Comparison of ENCODE assay signal across 8 cellular contexts in genomic region chr4:173509031-173510001, GRCh38. TPM values are rescaled to one million over a fixed set of nuclear protein-coding genes. Genes with fewer than 3 reads are reported as not detected.
A peak's percentile ranks its signal among the peaks of the same experiment; 100 is the strongest.
DNase-seq lines count a peak whose midpoint lies in the region; ATAC-seq and TF ChIP-seq lines count a peak whose summit lies in the region.

No MANE protein-coding gene starts in this region.

- no peaks in the 10 kb centered on the region for H3K4me1 ChIP-seq in NT2/D1 (ENCODE audit: insufficient read depth, insufficient read length)

- H3K36me3 Mint-ChIP-seq in activated naive CD4-positive, alpha-beta T cell treated with anti-CD3 and anti-CD28 coated beads, Interleukin-2, amount 10 ng/mL, durations not matched to agents 7 days and 5 days: peaks cover 16% of the 10 kb centered on the region
- H3K36me3 Mint-ChIP-seq in osteocyte (ENCODE audit: unreplicated experiment): peaks cover 2% of the 10 kb centered on the region

- H3K27me3 Mint-ChIP-seq in activated naive CD4-positive, alpha-beta T cell treated with anti-CD3 and anti-CD28 coated beads, Interleukin-2, amount 10 ng/mL, durations not matched to agents 7 days and 5 days: peaks cover 99% of the 10 kb centered on the region
- peaks cover 91% of the 10 kb centered on the region for H3K27me3 Mint-ChIP-seq in osteocyte (ENCODE audit: unreplicated experiment)

- peaks cover 95% of the 10 kb centered on the region for H3K27me3 ChIP-seq in NT2/D1 (ENCODE audit: insufficient read depth, insufficient read length)

- H3K4me3 ChIP-seq in NT2/D1 (ENCODE audit: insufficient read length, low read depth) (peak overlapping the region; percentile 47), fibroblast of mammary gland (ENCODE audit: control insufficient read depth, low read depth, low read length) (peak overlapping the region; percentile 54)

- TF ChIP-seq CTCF in fibroblast of mammary gland (conservative IDR thresholded peaks at IDR 0.05; ENCODE audit: control insufficient read depth, insufficient read depth, low read depth, low read length): no peak
- no peak for TF ChIP-seq CTCF in osteocyte (IDR thresholded peaks at IDR 0.05)

- H3K27ac Mint-ChIP-seq in activated naive CD4-positive, alpha-beta T cell treated with anti-CD3 and anti-CD28 coated beads, Interleukin-2, amount 10 ng/mL, durations not matched to agents 7 days and 5 days: peak overlapping the region; percentile 28
- peak overlapping the region; percentile 38 for H3K27ac Mint-ChIP-seq in osteocyte (ENCODE audit: unreplicated experiment)

- H3K36me3 ChIP-seq in NT2/D1 (ENCODE audit: insufficient read depth, insufficient read length, low read length): peaks cover 4% of the 10 kb centered on the region

- CTCF ChIA-PET in activated naive CD4-positive, alpha-beta T cell treated with anti-CD3 and anti-CD28 coated beads, Interleukin-2, amount 10 ng/mL, durations not matched to agents 7 days and 5 days (lab: Charles Lee): interaction anchor here (1.0 to 1.8 kb wide), 3 partner anchors 14 to 611 kb away, joined by 3 to 5 read pairs (median 3); no protein-coding TSS in a partner anchor

- peak overlapping the region; percentile 58 for H3K4me3 Mint-ChIP-seq in activated naive CD4-positive, alpha-beta T cell treated with anti-CD3 and anti-CD28 coated beads, Interleukin-2, amount 10 ng/mL, durations not matched to agents 7 days and 5 days
- H3K4me3 Mint-ChIP-seq in osteocyte (ENCODE audit: unreplicated experiment): peak overlapping the region; percentile 74

- H3K9me3 ChIP-seq in NT2/D1 (ENCODE audit: insufficient read depth, low read length): no peaks in the 10 kb centered on the region

- DNase-seq in activated naive CD4-positive, alpha-beta T cell treated with anti-CD3 and anti-CD28 coated beads, Interleukin-2, amount 10 ng/mL, durations not matched to agents 7 days and 5 days: no peak
- DNase-seq in activated naive CD4-positive, alpha-beta T cell treated with anti-CD3 and anti-CD28 coated beads, Interleukin-2, amount 50 U/mL, for 16 hours: no peak
- DNase-seq in NT2/D1 (ENCODE audit: low read depth, low spot score): no peak
- peak; percentile 63 for DNase-seq in fibroblast of mammary gland (ENCODE audit: low read depth)
- peak; percentile 82 for DNase-seq in osteocyte (ENCODE audit: extremely low spot score, unreplicated experiment)
- DNase-seq in COR-L47 (lab: John Stamatoyannopoulos, UW): no peak
- DNase-seq in NAMALWA (ENCODE audit: low spot score): no peak

- no peaks in the 10 kb centered on the region for H3K9me3 Mint-ChIP-seq in activated naive CD4-positive, alpha-beta T cell treated with anti-CD3 and anti-CD28 coated beads, Interleukin-2, amount 10 ng/mL, durations not matched to agents 7 days and 5 days
- H3K9me3 Mint-ChIP-seq in osteocyte (ENCODE audit: unreplicated experiment): no peaks in the 10 kb centered on the region

- peak overlapping the region; percentile 70 for H3K9ac ChIP-seq in NT2/D1 (ENCODE audit: insufficient read length, low read depth)

- no peak for ATAC-seq in HG03280 (IDR thresholded peaks at IDR 0.05; ENCODE audit: unreplicated experiment)

- peaks cover 38% of the 10 kb centered on the region for H3K4me1 Mint-ChIP-seq in activated naive CD4-positive, alpha-beta T cell treated with anti-CD3 and anti-CD28 coated beads, Interleukin-2, amount 10 ng/mL, durations not matched to agents 7 days and 5 days
- H3K4me1 Mint-ChIP-seq in osteocyte (ENCODE audit: unreplicated experiment): peaks cover 10% of the 10 kb centered on the region

RNA-seq across cellular contexts. Expression of gene HAND2, which starts 20.7 kb away (rescaled TPM):
- not detected in 2 replicates for total RNA-seq in osteocyte

Comparison
In these comparisons a context has a peak if more than half of its experiments do, and no peak if none do; other contexts are left out.
1. DNase-seq: peak in fibroblast of mammary gland (single experiment) and osteocyte (single experiment); none in activated naive CD4-positive, alpha-beta T cell treated with anti-CD3 and anti-CD28 coated beads, Interleukin-2, amount 10 ng/mL, durations not matched to agents 7 days and 5 days (single experiment), activated naive CD4-positive, alpha-beta T cell treated with anti-CD3 and anti-CD28 coated beads, Interleukin-2, amount 50 U/mL, for 16 hours (single experiment), NT2/D1 (single experiment), COR-L47 (single experiment) and NAMALWA (single experiment).